In genomic region chr19:11658954-11659353, GRCh38 we compare ENCODE assay signal across 12 cellular contexts.
DNase-seq lines count a peak whose midpoint lies in the region; TF ChIP-seq lines count a peak whose summit lies in the region.
"Had no signal": no experiment of that assay in that cellular context is flagged by ENCODE, and none has a peak within 500 bp of the region (broad histone marks: within the 10 kb centered on the region; RNA-seq: fewer than 3 reads in every experiment).

No MANE protein-coding gene starts in this region.

- H3K36me3 ChIP-seq in prostate gland: no peaks in the 10 kb centered on the region

- WGBS in prostate gland: 53% methylated on average over 8 of the region's 8 CpGs

- intact Hi-C loops in prostate gland (cut with DNase I): no loop called here

- H3K4me1 ChIP-seq in prostate gland (replicated peaks): no peaks in the 10 kb centered on the region
- H3K4me1 ChIP-seq: BLaER1 treated with 17β-estradiol and CSF1 and Interleukin-3, amounts not matched to agents 10 nM and 100 nM had no signal

- peak; percentile 5 for DNase-seq in Daoy (ENCODE audit: low read depth)
- peak; percentile 85 for DNase-seq in NCI-H2029 treated with DMSO at 0.1 percent for 48 hours (lab: John Stamatoyannopoulos, UW)
- peak; percentile 67 for DNase-seq in glomerular visceral epithelial cell (ENCODE audit: extremely low spot score)
- peak; percentile 59 for DNase-seq in prostate gland (ENCODE audit: low spot score)
- DNase-seq in activated CD4-positive, CD25-positive, alpha-beta regulatory T cell treated with anti-CD3 and anti-CD28 coated beads, Interleukin-2, amount 50 U/mL, for 72 hours: no peak
- DNase-seq in activated T-cell treated with anti-CD3 and anti-CD28 coated beads, Interleukin-2, amount 50 U/mL, for 1 hour: no peak
- DNase-seq in midbrain (lab: John Stamatoyannopoulos, UW): no peak
- DNase-seq in NCI-H446 treated with DMSO at 0.1 percent for 48 hours (lab: John Stamatoyannopoulos, UW): no peak
- DNase-seq: CD4-positive, alpha-beta T cell; DMS79; HCEC 1CT had no signal

- H3K9me3 ChIP-seq in prostate gland: no peaks in the 10 kb centered on the region

- no peaks in the 10 kb centered on the region for H3K27me3 ChIP-seq in prostate gland (replicated peaks; ENCODE audit: insufficient read depth)
- H3K27me3 ChIP-seq: BLaER1 treated with 17β-estradiol and CSF1 and Interleukin-3, amounts not matched to agents 10 nM and 100 nM had no signal

- no peak overlapping the region for H3K4me3 ChIP-seq in prostate gland
- H3K4me3 ChIP-seq: BLaER1 treated with 17β-estradiol and CSF1 and Interleukin-3, amounts not matched to agents 10 nM and 100 nM had no signal

- no peak for TF ChIP-seq POLR2A in prostate gland (IDR thresholded peaks at IDR 0.05)

- TF ChIP-seq CTCF in prostate gland (IDR thresholded peaks at IDR 0.05): no peak

- H3K27ac ChIP-seq in prostate gland: no peak overlapping the region
- H3K27ac ChIP-seq: BLaER1 treated with 17β-estradiol and CSF1 and Interleukin-3, amounts not matched to agents 10 nM and 100 nM had no signal

Comparison
In these comparisons a context has a peak if more than half of its experiments do, and no peak if none do; other contexts are left out.
1. DNase-seq: peak in Daoy (single experiment), NCI-H2029 treated with DMSO at 0.1 percent for 48 hours (single experiment), glomerular visceral epithelial cell (single experiment) and prostate gland (single experiment); none in activated CD4-positive, CD25-positive, alpha-beta regulatory T cell treated with anti-CD3 and anti-CD28 coated beads, Interleukin-2, amount 50 U/mL, for 72 hours (single experiment), activated T-cell treated with anti-CD3 and anti-CD28 coated beads, Interleukin-2, amount 50 U/mL, for 1 hour (single experiment), midbrain (single experiment) and NCI-H446 treated with DMSO at 0.1 percent for 48 hours (single experiment).